In genomic region chr11:121884601-121885000, GRCh38 we compare ENCODE assay signal across 21 cellular contexts.
"Had no signal": no experiment of that assay in that cellular context is flagged by ENCODE, and none has a peak within 500 bp of the region (broad histone marks: within the 10 kb centered on the region; RNA-seq: fewer than 3 reads in every experiment).

No MANE protein-coding gene starts in this region.

- DNase-seq: IMR-90, Karpas-422, KG1, MV-4-11, NCI-H1048, NCI-H1105, NCI-H1417, NCI-H1436 treated with DMSO at 0.1 percent for 48 hours, NCI-H1694, NCI-H187 treated with DMSO at 0.1 percent for 48 hours, NCI-H2029 treated with DMSO at 0.1 percent for 48 hours, NCI-H2227 treated with DMSO at 0.1 percent for 48 hours, NCI-H524, NCI-H526 treated with DMSO at 0.1 percent for 48 hours, NCI-H748 treated with DMSO at 0.1 percent for 48 hours, SHP77, SK-N-SH, SW 1271 had no signal

- FAIRE-seq: HepG2, RCC 7860 had no signal

- ATAC-seq: HepG2 had no signal

- H3K4me2 ChIP-seq: SK-N-SH had no signal

- H3K9me3 ChIP-seq: SK-N-SH had no signal

- H3K27ac ChIP-seq: RWPE1 had no signal

- H3K9ac ChIP-seq: SK-N-SH had no signal
